16 cellular contexts compared by ENCODE assay signal in the genomic region with DNA sequence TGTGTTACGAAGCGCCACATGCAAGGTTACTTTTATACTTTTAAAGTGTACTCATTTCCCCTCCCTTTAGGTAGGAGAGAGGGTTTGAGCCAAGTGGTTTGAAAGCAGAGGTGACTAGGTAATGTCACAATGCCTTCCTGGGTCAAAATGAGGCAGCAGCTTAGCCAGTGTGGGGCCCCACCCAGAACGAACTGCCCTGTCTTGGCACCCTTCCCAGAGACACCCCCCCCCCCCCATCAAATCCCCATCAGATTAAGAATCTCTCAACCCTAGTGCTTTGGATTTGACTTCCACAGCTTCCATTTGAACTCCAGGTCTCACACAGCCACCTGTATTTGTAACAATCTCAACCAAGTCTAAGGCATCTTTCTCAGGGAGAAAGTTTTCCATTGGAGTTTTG. TPM values are rescaled to one million over a fixed set of nuclear protein-coding genes. Genes with fewer than 3 reads are reported as not detected.
DNase-seq lines count a peak whose midpoint lies in the region; ATAC-seq and TF ChIP-seq lines count a peak whose summit lies in the region.
"Had no signal": no experiment of that assay in that cellular context is flagged by ENCODE, and none has a peak within 500 bp of the region (broad histone marks: within the 10 kb centered on the region; RNA-seq: fewer than 3 reads in every experiment).

No MANE protein-coding gene starts in this region.

- no peak overlapping the region for H3K27ac Mint-ChIP-seq in activated T-cell treated with anti-CD3 and anti-CD28 coated beads, Interleukin-2, amount 50 U/mL, for 72 hours
- H3K27ac Mint-ChIP-seq: H9 had no signal

- H3K36me3 ChIP-seq in HEK293 (ENCODE audit: control insufficient read depth in 2 of 2, insufficient read depth in 1 of 2, low read length in 2 of 2) = peaks cover 21 to 100% of the 10 kb centered on the region in 2 experiments

- intact Hi-C loops in left colon (cut with DNase I, micrococcal nuclease) = no loop called here

- peak; percentile 48 for DNase-seq in NCI-H82 (lab: John Stamatoyannopoulos, UW)
- no peak for DNase-seq in NCI-H82 treated with DMSO at 0.1 percent for 48 hours (lab: John Stamatoyannopoulos, UW; ENCODE audit: unreplicated experiment)
- no peak for DNase-seq in activated T-cell treated with anti-CD3 and anti-CD28 coated beads, Interleukin-2, amount 50 U/mL, for 72 hours
- no peak for DNase-seq in activated T-cell treated with anti-CD3 and anti-CD28 coated beads for 4 hours
- DNase-seq in left colon = no peak
- DNase-seq in NCI-H1417 (lab: John Stamatoyannopoulos, UW) = no peak
- DNase-seq: CD4-positive, CD25-positive, alpha-beta regulatory T cell; DMS153; DMS79 treated with DMSO at 0.1 percent for 48 hours; EL; GOT3; H9 had no signal

- no peaks in the 10 kb centered on the region for H3K9me3 Mint-ChIP-seq in activated T-cell treated with anti-CD3 and anti-CD28 coated beads, Interleukin-2, amount 50 U/mL, for 72 hours
- H3K9me3 Mint-ChIP-seq: CD4-positive, CD25-positive, alpha-beta regulatory T cell had no signal

- no peak overlapping the region for H3K4me3 Mint-ChIP-seq in activated T-cell treated with anti-CD3 and anti-CD28 coated beads, Interleukin-2, amount 50 U/mL, for 72 hours
- H3K4me3 Mint-ChIP-seq: H9 had no signal

- ATAC-seq in activated T-cell treated with anti-CD3 and anti-CD28 coated beads, Interleukin-2, amount 50 U/mL, for 72 hours (replicated peaks in 1 of 2) = peak; percentile 20 to 38
- ATAC-seq in left colon = peak; percentile 62
- no peak for ATAC-seq in GM18870 (IDR thresholded peaks at IDR 0.05; ENCODE audit: unreplicated experiment)
- ATAC-seq: HepG2 had no signal

- H3K4me1 Mint-ChIP-seq in activated T-cell treated with anti-CD3 and anti-CD28 coated beads, Interleukin-2, amount 50 U/mL, for 72 hours (ENCODE audit: low read depth) = peaks cover 62% of the 10 kb centered on the region

- POLR2A ChIA-PET in HEK293 (lab: Yijun Ruan, JAX) = interaction anchor here (0.5 kb wide), 1 partner anchor 289 kb away, joined by 6 read pairs; no protein-coding TSS in a partner anchor

- peaks cover 8% of the 10 kb centered on the region for H3K27me3 Mint-ChIP-seq in activated T-cell treated with anti-CD3 and anti-CD28 coated beads, Interleukin-2, amount 50 U/mL, for 72 hours (ENCODE audit: low read depth)
- H3K27me3 Mint-ChIP-seq: CD4-positive, CD25-positive, alpha-beta regulatory T cell had no signal

- H3K9me3 ChIP-seq in HEK293 (ENCODE audit: control insufficient read depth, insufficient read depth, low read depth, low read length) = no peaks in the 10 kb centered on the region

- CTCF ChIA-PET in HEK293 (lab: Yijun Ruan, JAX) = no interaction called here

- H3K4me3 ChIP-seq in HEK293 (ENCODE audit: low read depth, low read length) = no peak overlapping the region

- H3K36me3 Mint-ChIP-seq in activated T-cell treated with anti-CD3 and anti-CD28 coated beads, Interleukin-2, amount 50 U/mL, for 72 hours (ENCODE audit: insufficient read depth in 2 of 2) = peaks cover 19 to 27% of the 10 kb centered on the region in 2 donors

- no peak for TF ChIP-seq CTCF in HEK293 (tag by site-specific recombination; IDR thresholded peaks at IDR 0.05)

- no peak overlapping the region for H3K27ac ChIP-seq in HEK293 (ENCODE audit: extremely low read depth, low read depth, low read length)
- H3K27ac ChIP-seq: 22Rv1 had no signal

- H3K4me1 ChIP-seq in HEK293 (ENCODE audit: control insufficient read depth, insufficient read depth, low read length) = no peaks in the 10 kb centered on the region

TF ChIP-seq in HEK293, 187 proteins besides CTCF, POLR2A, EP300 and RAD21:
- no peak for TF ChIP-seq ZNF341 (tag by site-specific recombination; IDR thresholded peaks at IDR 0.05; ENCODE audit: low read depth)
- no peak for TF ChIP-seq GLIS2 (tag by site-specific recombination; IDR thresholded peaks at IDR 0.05)
- TF ChIP-seq ZNF354C (tag by site-specific recombination; IDR thresholded peaks at IDR 0.05; ENCODE audit: borderline replicate concordance, low read depth) = no peak
- TF ChIP-seq, protein P1, sequence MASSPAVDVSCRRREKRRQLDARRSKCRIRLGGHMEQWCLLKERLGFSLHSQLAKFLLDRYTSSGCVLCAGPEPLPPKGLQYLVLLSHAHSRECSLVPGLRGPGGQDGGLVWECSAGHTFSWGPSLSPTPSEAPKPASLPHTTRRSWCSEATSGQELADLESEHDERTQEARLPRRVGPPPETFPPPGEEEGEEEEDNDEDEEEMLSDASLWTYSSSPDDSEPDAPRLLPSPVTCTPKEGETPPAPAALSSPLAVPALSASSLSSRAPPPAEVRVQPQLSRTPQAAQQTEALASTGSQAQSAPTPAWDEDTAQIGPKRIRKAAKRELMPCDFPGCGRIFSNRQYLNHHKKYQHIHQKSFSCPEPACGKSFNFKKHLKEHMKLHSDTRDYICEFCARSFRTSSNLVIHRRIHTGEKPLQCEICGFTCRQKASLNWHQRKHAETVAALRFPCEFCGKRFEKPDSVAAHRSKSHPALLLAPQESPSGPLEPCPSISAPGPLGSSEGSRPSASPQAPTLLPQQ (tag by site-specific recombination; IDR thresholded peaks at IDR 0.05) = 0 out of 2 replicates have a peak, but pooled peaks have one; percentile 21
- TF ChIP-seq PRDM1 (tag by site-specific recombination; IDR thresholded peaks at IDR 0.05) = 0 out of 2 replicates have a peak, but pooled peaks have one; percentile 11
- TF ChIP-seq ZNF830 (tag by site-specific recombination; IDR thresholded peaks at IDR 0.05; ENCODE audit: low read depth) = no peak

RNA-seq across cellular contexts. Expression of a gene that starts 31.1 kb away (rescaled TPM):
- 10 to 100 TPM; 53.5 to 65.5 TPM for total RNA-seq in activated T-cell treated with anti-CD3 and anti-CD28 coated beads, Interleukin-2, amount 50 U/mL, for 72 hours
- total RNA-seq in left colon = 10 to 100 TPM; 19.0 to 24.4 TPM
